19 cellular contexts compared by ENCODE assay signal in genomic region chr1:194103516-194104246, GRCh38.
DNase-seq lines count a peak whose midpoint lies in the region; ATAC-seq, FAIRE-seq and TF ChIP-seq lines count a peak whose summit lies in the region.
"Had no signal": no experiment of that assay in that cellular context is flagged by ENCODE, and none has a peak within 500 bp of the region (broad histone marks: within the 10 kb centered on the region; RNA-seq: fewer than 3 reads in every experiment).

No MANE protein-coding gene starts in this region.

- H4K20me1 ChIP-seq in HepG2 (ENCODE audit: insufficient read depth, low read length), result no peaks in the 10 kb centered on the region

- no CpG with 5 or more reads among the region's 2 CpGs for WGBS in HepG2 (ENCODE audit: low lambda C conversion rate)
- 48 to 100% (median 75%) methylated on average over 1 to 2 of the region's 2 CpGs for WGBS in spleen, 5 donors

- H3K9me3 ChIP-seq in HepG2 (ENCODE audit: low read length), result no peaks in the 10 kb centered on the region
- no peaks in the 10 kb centered on the region for H3K9me3 ChIP-seq in spleen
- no peaks in the 10 kb centered on the region for H3K9me3 ChIP-seq in CD8-positive, alpha-beta T cell (ENCODE audit: low read length)
- no peaks in the 10 kb centered on the region for H3K9me3 ChIP-seq in mucosa of descending colon

- H3K9me3 Mint-ChIP-seq in stimulated activated naive CD8-positive, alpha-beta T cell treated with anti-CD3 and anti-CD28 coated beads, Interleukin-15, amount 100 ng/mL, for 72 hours, result no peaks in the 10 kb centered on the region
- H3K9me3 Mint-ChIP-seq in CD8-positive, alpha-beta T cell, result no peaks in the 10 kb centered on the region
- H3K9me3 Mint-ChIP-seq: H9 had no signal

- in situ Hi-C loops in HepG2 (cut with HindIII; ENCODE audit: extremely low pct_ligation_motif_present, low pct_unique_long_range_greater_than_20kb), result no loop called here

- H3K27ac Mint-ChIP-seq in stimulated activated naive CD8-positive, alpha-beta T cell treated with anti-CD3 and anti-CD28 coated beads, Interleukin-15, amount 100 ng/mL, for 72 hours, result peak overlapping the region in 1 of 2 donors; percentile 54
- H3K27ac Mint-ChIP-seq in CD8-positive, alpha-beta T cell, result no peak overlapping the region
- H3K27ac Mint-ChIP-seq: B cell had no signal

- intact Hi-C loops in HepG2 (cut with micrococcal nuclease; ENCODE audit: unreplicated experiment) (no loop called here), spleen (cut with DNase I; ENCODE audit: low total_unique reads) (no loop called here), mucosa of descending colon (cut with DNase I, micrococcal nuclease) (no loop called here)
- intact Hi-C loops in CD8-positive, alpha-beta T cell (cut with DNase I, micrococcal nuclease), result no loop called here

- TF ChIP-seq POLR2A in HepG2 (IDR thresholded peaks at IDR 0.05; ENCODE audit: insufficient read depth in 1 of 2, low read depth in 2 of 2, low read length in 2 of 2) (no peak), spleen (IDR thresholded peaks at IDR 0.05) (no peak)

- H3K27ac ChIP-seq in HepG2 (ENCODE audit: extremely low read length, insufficient read depth, low read length), result no peak overlapping the region
- H3K27ac ChIP-seq in spleen, result no peak overlapping the region
- no peak overlapping the region for H3K27ac ChIP-seq in CD8-positive, alpha-beta T cell (ENCODE audit: low read depth, low read length)

- no peak for FAIRE-seq in HepG2 (lab: Jason Lieb, UNC)
- FAIRE-seq: A204.1, D721Med, GM12892, GM19239 had no signal

- no peaks in the 10 kb centered on the region for H3K27me3 Mint-ChIP-seq in stimulated activated naive CD8-positive, alpha-beta T cell treated with anti-CD3 and anti-CD28 coated beads, Interleukin-15, amount 100 ng/mL, for 72 hours
- no peaks in the 10 kb centered on the region for H3K27me3 Mint-ChIP-seq in CD8-positive, alpha-beta T cell (ENCODE audit: low read depth)
- H3K27me3 Mint-ChIP-seq: B cell; CD4-positive, alpha-beta memory T cell had no signal

- peaks cover 9% of the 10 kb centered on the region for H3K4me1 ChIP-seq in HepG2 (ENCODE audit: insufficient read depth, low read length)
- H3K4me1 ChIP-seq in spleen, result no peaks in the 10 kb centered on the region
- H3K4me1 ChIP-seq in CD8-positive, alpha-beta T cell (ENCODE audit: insufficient read depth, low read length), result peaks cover 3% of the 10 kb centered on the region
- no peaks in the 10 kb centered on the region for H3K4me1 ChIP-seq in mucosa of descending colon (ENCODE audit: low read depth)

- H3K36me3 Mint-ChIP-seq in CD8-positive, alpha-beta T cell, result no peaks in the 10 kb centered on the region
- H3K36me3 Mint-ChIP-seq: CD4-positive, alpha-beta memory T cell had no signal

- peaks cover 8% of the 10 kb centered on the region for H3K4me1 Mint-ChIP-seq in stimulated activated naive CD8-positive, alpha-beta T cell treated with anti-CD3 and anti-CD28 coated beads, Interleukin-15, amount 100 ng/mL, for 72 hours
- H3K4me1 Mint-ChIP-seq in CD8-positive, alpha-beta T cell (ENCODE audit: low read depth), result peaks cover 9% of the 10 kb centered on the region
- H3K4me1 Mint-ChIP-seq: B cell, H9 had no signal

- H3K36me3 ChIP-seq in HepG2 (replicated peaks in 1 of 2; ENCODE audit: control insufficient read depth in 1 of 2, insufficient read depth in 2 of 2, low read length in 2 of 2) (no peaks in the 10 kb centered on the region), spleen (no peaks in the 10 kb centered on the region), mucosa of descending colon (ENCODE audit: low read depth) (no peaks in the 10 kb centered on the region)
- H3K36me3 ChIP-seq in CD8-positive, alpha-beta T cell (ENCODE audit: insufficient read depth, low read length), result no peaks in the 10 kb centered on the region

- no peak overlapping the region for H2AFZ ChIP-seq in HepG2 (ENCODE audit: low read length)

- TF ChIP-seq CTCF in HepG2 (CRISPR knock-in tag; IDR thresholded peaks at IDR 0.05) (no peak), spleen (IDR thresholded peaks at IDR 0.05 in 8 of 11, conservative IDR thresholded peaks at IDR 0.05 in 3 of 11) (no peak), mucosa of descending colon (IDR thresholded peaks at IDR 0.05) (no peak)
- TF ChIP-seq CTCF in CD8-positive, alpha-beta T cell (IDR thresholded peaks at IDR 0.05), result no peak

- TF ChIP-seq EP300 in HepG2 (IDR thresholded peaks at IDR 0.05; ENCODE audit: low read depth in 2 of 2, low read length in 2 of 2), result no peak
- TF ChIP-seq EP300 in HepG2 (CRISPR knock-in tag; IDR thresholded peaks at IDR 0.05; ENCODE audit: borderline replicate concordance), result no peak

- H3K27me3 ChIP-seq in HepG2 (ENCODE audit: control insufficient read depth in 1 of 2, insufficient read depth in 2 of 2, low read length in 2 of 2) (no peaks in the 10 kb centered on the region), spleen (replicated peaks in 1 of 7) (no peaks in the 10 kb centered on the region)
- H3K27me3 ChIP-seq in CD8-positive, alpha-beta T cell (ENCODE audit: insufficient read depth, low read length), result no peaks in the 10 kb centered on the region

- H3K9ac ChIP-seq in HepG2 (ENCODE audit: insufficient read depth, low read depth, low read length), result no peak overlapping the region

- no peak overlapping the region for H3K4me3 Mint-ChIP-seq in stimulated activated naive CD8-positive, alpha-beta T cell treated with anti-CD3 and anti-CD28 coated beads, Interleukin-15, amount 100 ng/mL, for 72 hours
- H3K4me3 Mint-ChIP-seq in CD8-positive, alpha-beta T cell, result no peak overlapping the region
- H3K4me3 Mint-ChIP-seq: B cell; CD4-positive, alpha-beta memory T cell; H9 had no signal

- no peaks in the 10 kb centered on the region for H3K79me2 ChIP-seq in HepG2 (ENCODE audit: insufficient read depth, low read length)

- POLR2A ChIA-PET in HepG2 (lab: Yijun Ruan, JAX), result no interaction called here
- POLR2A ChIA-PET in CD8-positive, alpha-beta T cell (lab: Charles Lee), result interaction anchor here (1.0 kb wide), 2 partner anchors 50 to 79 kb away, joined by 3 to 5 read pairs; no protein-coding TSS in a partner anchor

- H3K4me3 ChIP-seq in HepG2 (replicated peaks in 1 of 3; ENCODE audit: insufficient read depth in 1 of 3, low read depth in 2 of 3, low read length in 3 of 3) (no peak overlapping the region), spleen (no peak overlapping the region), mucosa of descending colon (no peak overlapping the region)
- H3K4me3 ChIP-seq in CD8-positive, alpha-beta T cell (ENCODE audit: low read depth, low read length), result no peak overlapping the region

- no peak for DNase-seq in stimulated activated naive CD8-positive, alpha-beta T cell treated with anti-CD3 and anti-CD28 coated beads, Interleukin-15, amount 100 ng/mL, for 72 hours
- DNase-seq in stimulated activated naive CD8-positive, alpha-beta T cell treated with anti-CD3 and anti-CD28 coated beads, Interleukin-15, Interleukin-2, amounts not matched to agents 100 U/mL and 50 U/mL, for 24 hours, result no peak
- no peak for DNase-seq in HepG2 (ENCODE audit: low spot score)
- DNase-seq in spleen, result peak; percentile 42
- no peak for DNase-seq in CD8-positive, alpha-beta T cell
- DNase-seq in mucosa of descending colon, result no peak
- DNase-seq: C1 segment of cervical spinal cord; CD4-positive, alpha-beta memory T cell; COR-L47; DND-41; GDM1; GOT3; H9 had no signal

- peak; percentile 40 for ATAC-seq in stimulated activated naive CD8-positive, alpha-beta T cell treated with anti-CD3 and anti-CD28 coated beads, Interleukin-15, amount 100 ng/mL, for 72 hours
- ATAC-seq in stimulated activated naive CD8-positive, alpha-beta T cell treated with anti-CD3 and anti-CD28 coated beads, Interleukin-15, Interleukin-2, amounts not matched to agents 100 U/mL and 50 U/mL, for 24 hours, result no peak
- ATAC-seq in HepG2, result peak; percentile 40
- ATAC-seq in CD8-positive, alpha-beta T cell, result no peak
- no peak for ATAC-seq in mucosa of descending colon
- ATAC-seq in GM18909 (IDR thresholded peaks at IDR 0.05; ENCODE audit: poor library complexity, unreplicated experiment), result no peak

- no peak overlapping the region for H3K4me2 ChIP-seq in HepG2 (ENCODE audit: low read depth, low read length)

- TF ChIP-seq RAD21 in HepG2 (CRISPR knock-in tag; IDR thresholded peaks at IDR 0.05), result no peak

- CTCF ChIA-PET in HepG2 (lab: Yijun Ruan, JAX; ENCODE audit: low intra/inter-chr PET ratio, low total read pairs), result no interaction called here
- CTCF ChIA-PET in CD8-positive, alpha-beta T cell (lab: Charles Lee), result interaction anchor here (0.6 to 1.2 kb wide), 3 partner anchors 10 to 1492 kb away, joined by 3 read pairs; no protein-coding TSS in a partner anchor

- no TSS peak for BruUV-seq in HepG2 (replicated peaks; lab: Mats Ljungman, UMichigan)

TF ChIP-seq in HepG2, 621 proteins besides CTCF, POLR2A, EP300 and RAD21:
- no peak for TF ChIP-seq ZNF280B (CRISPR knock-in tag; IDR thresholded peaks at IDR 0.05; ENCODE audit: borderline replicate concordance)
- TF ChIP-seq THAP7 (CRISPR knock-in tag; IDR thresholded peaks at IDR 0.05), result no peak

Comparison
In these comparisons a context has a peak if more than half of its experiments do, and no peak if none do; other contexts are left out.
1. ATAC-seq: peak in stimulated activated naive CD8-positive, alpha-beta T cell treated with anti-CD3 and anti-CD28 coated beads, Interleukin-15, amount 100 ng/mL, for 72 hours (single experiment) and HepG2 (single experiment); none in stimulated activated naive CD8-positive, alpha-beta T cell treated with anti-CD3 and anti-CD28 coated beads, Interleukin-15, Interleukin-2, amounts not matched to agents 100 U/mL and 50 U/mL, for 24 hours (single experiment), CD8-positive, alpha-beta T cell (single experiment), mucosa of descending colon (single experiment) and GM18909 (single experiment).